In genomic region chr9:134382733-134383132, GRCh38 we compare ENCODE assay signal across 15 cellular contexts. TPM values are rescaled to one million over a fixed set of nuclear protein-coding genes. Genes with fewer than 3 reads are reported as not detected.
DNase-seq lines count a peak whose midpoint lies in the region; ATAC-seq, FAIRE-seq and TF ChIP-seq lines count a peak whose summit lies in the region.
"Had no signal": no experiment of that assay in that cellular context is flagged by ENCODE, and none has a peak within 500 bp of the region (broad histone marks: within the 10 kb centered on the region; RNA-seq: fewer than 3 reads in every experiment).

No MANE protein-coding gene starts in this region.

- H4K8ac ChIP-seq in H1 (ENCODE audit: extremely low read depth, insufficient read depth, low read length) = 0 out of 2 replicates have a peak overlapping the region, but pooled peaks have one; percentile 18

- FAIRE-seq in H1 (lab: Jason Lieb, UNC) = no peak

- H3K27ac Mint-ChIP-seq in activated naive CD8-positive, alpha-beta T cell treated with anti-CD3 and anti-CD28 coated beads, Interleukin-2, amount 10 ng/mL, durations not matched to agents 7 days and 5 days = peak overlapping the region; percentile 74
- H3K27ac Mint-ChIP-seq in activated naive CD8-positive, alpha-beta T cell treated with anti-CD3 and anti-CD28 coated beads for 36 hours = no peak overlapping the region
- H3K27ac Mint-ChIP-seq in natural killer cell treated with Interleukin-12 subunit alpha and Interleukin-12 subunit beta and Interleukin-15 and Interleukin-18, amount 100 ng/mL, for 72 hours = peak overlapping the region; percentile 46 to 71
- H3K27ac Mint-ChIP-seq in progenitor cell of endocrine pancreas = no peak overlapping the region

- no peak overlapping the region for H4K91ac ChIP-seq in H1 (replicated peaks; ENCODE audit: insufficient read length, low read length)

- CTCF ChIA-PET in H1 (lab: Charles Lee; ENCODE audit: partially characterized antibody) = interaction anchor here (0.8 to 3.0 kb wide), 6 partner anchors 15 to 212 kb away, joined by 3 to 9 read pairs (median 4); no protein-coding TSS in a partner anchor

- peaks cover 22% of the 10 kb centered on the region for H3K79me1 ChIP-seq in H1 (ENCODE audit: low read depth, low read length)

- no peak overlapping the region for H2BK120ac ChIP-seq in H1 (replicated peaks; ENCODE audit: low read depth, low read length)

- TF ChIP-seq CTCF in H1 (IDR thresholded peaks at IDR 0.05; ENCODE audit: control extremely low read depth in 1 of 3, insufficient read depth in 1 of 3, low read depth in 1 of 3, low read length in 3 of 3) (no peak), progenitor cell of endocrine pancreas (IDR thresholded peaks at IDR 0.05; ENCODE audit: unreplicated experiment) (no peak)

- no peak overlapping the region for H3K4me2 ChIP-seq in H1 (ENCODE audit: insufficient read depth in 1 of 2, low read depth in 2 of 2, low read length in 2 of 2)

- TF ChIP-seq POLR2A in H1 (IDR thresholded peaks at IDR 0.05; ENCODE audit: control extremely low read depth in 1 of 2, low read depth in 2 of 2, low read length in 2 of 2) = no peak

- WGBS in H1 (ENCODE audit: extremely low coverage in 1 of 2, insufficient coverage in 1 of 2, insufficient read length in 1 of 2, insufficient replicate concordance in 2 of 2, low coverage in 1 of 2, low lambda C conversion rate in 2 of 2, missing lambda C conversion rate in 1 of 2), 2 experiments = 95% methylated on average over 11 of the region's 14 CpGs; no CpG with 5 or more reads in 1 of the 2 experiments
- WGBS in urinary bladder = 82% methylated on average over 14 of the region's 14 CpGs

- no peaks in the 10 kb centered on the region for H3K9me3 Mint-ChIP-seq in activated naive CD8-positive, alpha-beta T cell treated with anti-CD3 and anti-CD28 coated beads, Interleukin-2, amount 10 ng/mL, durations not matched to agents 7 days and 5 days
- no peaks in the 10 kb centered on the region for H3K9me3 Mint-ChIP-seq in activated naive CD8-positive, alpha-beta T cell treated with anti-CD3 and anti-CD28 coated beads for 36 hours
- no peaks in the 10 kb centered on the region for H3K9me3 Mint-ChIP-seq in natural killer cell treated with Interleukin-12 subunit alpha and Interleukin-12 subunit beta and Interleukin-15 and Interleukin-18, amount 100 ng/mL, for 72 hours
- H3K9me3 Mint-ChIP-seq in progenitor cell of endocrine pancreas (ENCODE audit: low read depth) = no peaks in the 10 kb centered on the region
- H3K9me3 Mint-ChIP-seq: H9 had no signal

- H3K36me3 ChIP-seq in H1 (ENCODE audit: control insufficient read depth in 2 of 4, insufficient read depth in 4 of 4, low read length in 3 of 4) (no peaks in the 10 kb centered on the region), urinary bladder (ENCODE audit: insufficient read depth) (no peaks in the 10 kb centered on the region)
- H3K36me3 ChIP-seq: adrenal gland, cardiac muscle cell, thyroid gland had no signal

- peaks cover 20% of the 10 kb centered on the region for H3K4me1 Mint-ChIP-seq in activated naive CD8-positive, alpha-beta T cell treated with anti-CD3 and anti-CD28 coated beads, Interleukin-2, amount 10 ng/mL, durations not matched to agents 7 days and 5 days
- peaks cover 17% of the 10 kb centered on the region for H3K4me1 Mint-ChIP-seq in activated naive CD8-positive, alpha-beta T cell treated with anti-CD3 and anti-CD28 coated beads for 36 hours
- H3K4me1 Mint-ChIP-seq in natural killer cell treated with Interleukin-12 subunit alpha and Interleukin-12 subunit beta and Interleukin-15 and Interleukin-18, amount 100 ng/mL, for 72 hours (ENCODE audit: low read depth in 2 of 2) = peaks cover 22 to 31% of the 10 kb centered on the region in 2 donors
- peaks cover 9% of the 10 kb centered on the region for H3K4me1 Mint-ChIP-seq in progenitor cell of endocrine pancreas (ENCODE audit: low read depth)

- H3K23me2 ChIP-seq in H1 (ENCODE audit: low read depth, low read length) = no peaks in the 10 kb centered on the region; the same call in 1 of the 2 replicates

- H3K9me3 ChIP-seq in H1 (ENCODE audit: insufficient read depth in 2 of 2, low read depth in 1 of 2, low read length in 1 of 2) = no peaks in the 10 kb centered on the region
- H3K9me3 ChIP-seq: adrenal gland, thyroid gland had no signal

- H2BK15ac ChIP-seq in H1 (ENCODE audit: low read length) = no peak overlapping the region

- H2AFZ ChIP-seq in H1 (ENCODE audit: low read length) = no peak overlapping the region
- H2AFZ ChIP-seq: parathyroid adenoma had no signal

- DNase-seq in activated naive CD8-positive, alpha-beta T cell treated with anti-CD3 and anti-CD28 coated beads, Interleukin-2, amount 10 ng/mL, durations not matched to agents 7 days and 5 days = no peak
- no peak for DNase-seq in activated naive CD8-positive, alpha-beta T cell treated with anti-CD3 and anti-CD28 coated beads for 36 hours
- DNase-seq in H1 (ENCODE audit: low read depth in 1 of 2, low spot score in 2 of 2) (no peak), SKM-1 treated with dmso at 0.1 percent for 144 hours (lab: John Stamatoyannopoulos, UW; ENCODE audit: unreplicated experiment) (no peak), progenitor cell of endocrine pancreas (ENCODE audit: low spot score, unreplicated experiment) (no peak)
- no peak for DNase-seq in natural killer cell treated with Interleukin-12 subunit alpha and Interleukin-12 subunit beta and Interleukin-15 and Interleukin-18, amount 100 ng/mL, for 72 hours (ENCODE audit: low spot score)
- DNase-seq: H9, NCI-H2171 treated with DMSO at 0.1 percent for 48 hours, NCI-H774 had no signal

- H3K4me1 ChIP-seq in H1 (replicated peaks in 1 of 4; ENCODE audit: control insufficient read depth in 3 of 4, insufficient read depth in 4 of 4, low read length in 3 of 4) (peaks cover 0 to 10% (median 4%) of the 10 kb centered on the region in 4 experiments; a peak in 5 of 7 replicates), urinary bladder (ENCODE audit: insufficient read depth) (no peaks in the 10 kb centered on the region)

- peak overlapping the region; percentile 61 for H3K4me3 Mint-ChIP-seq in activated naive CD8-positive, alpha-beta T cell treated with anti-CD3 and anti-CD28 coated beads, Interleukin-2, amount 10 ng/mL, durations not matched to agents 7 days and 5 days
- H3K4me3 Mint-ChIP-seq in activated naive CD8-positive, alpha-beta T cell treated with anti-CD3 and anti-CD28 coated beads for 36 hours = no peak overlapping the region
- peak overlapping the region; percentile 80 for H3K4me3 Mint-ChIP-seq in natural killer cell treated with Interleukin-12 subunit alpha and Interleukin-12 subunit beta and Interleukin-15 and Interleukin-18, amount 100 ng/mL, for 72 hours
- no peak overlapping the region for H3K4me3 Mint-ChIP-seq in progenitor cell of endocrine pancreas (ENCODE audit: low read depth)
- H3K4me3 Mint-ChIP-seq: H9 had no signal

- H3K14ac ChIP-seq in H1 (ENCODE audit: insufficient read length) = no peak overlapping the region

- TF ChIP-seq EP300 in H1 (IDR thresholded peaks at IDR 0.05; ENCODE audit: borderline replicate concordance in 1 of 2, low read depth in 2 of 2, low read length in 2 of 2) = no peak

- peaks cover 14 to 26% of the 10 kb centered on the region in 2 experiments for H4K20me1 ChIP-seq in H1 (replicated peaks in 1 of 2; ENCODE audit: control insufficient read depth in 1 of 2, insufficient read depth in 2 of 2, low read length in 2 of 2)

- H3K79me2 ChIP-seq in H1 (ENCODE audit: control insufficient read depth in 1 of 2, insufficient read depth in 2 of 2, low read length in 2 of 2) = peaks cover 0 to 30% of the 10 kb centered on the region in 2 experiments; a peak in 2 of 4 replicates

- peaks cover 4% of the 10 kb centered on the region for H3K27me3 Mint-ChIP-seq in activated naive CD8-positive, alpha-beta T cell treated with anti-CD3 and anti-CD28 coated beads, Interleukin-2, amount 10 ng/mL, durations not matched to agents 7 days and 5 days
- H3K27me3 Mint-ChIP-seq in activated naive CD8-positive, alpha-beta T cell treated with anti-CD3 and anti-CD28 coated beads for 36 hours = peaks cover under 1% of the 10 kb centered on the region
- H3K27me3 Mint-ChIP-seq in natural killer cell treated with Interleukin-12 subunit alpha and Interleukin-12 subunit beta and Interleukin-15 and Interleukin-18, amount 100 ng/mL, for 72 hours = no peaks in the 10 kb centered on the region
- no peaks in the 10 kb centered on the region for H3K27me3 Mint-ChIP-seq in progenitor cell of endocrine pancreas

- H3K4me3 ChIP-seq in H1 (ENCODE audit: extremely low read depth in 1 of 4, insufficient read depth in 2 of 4, low read depth in 3 of 4, low read length in 4 of 4) (no peak overlapping the region), urinary bladder (ENCODE audit: low read depth, low read length) (no peak overlapping the region)
- H3K4me3 ChIP-seq: adrenal gland, cardiac muscle cell, thyroid gland had no signal

- POLR2A ChIA-PET in activated naive CD8-positive, alpha-beta T cell treated with anti-CD3 and anti-CD28 coated beads, Interleukin-2, amount 10 ng/mL, durations not matched to agents 7 days and 5 days (lab: Charles Lee) = interaction anchor here (1.0 to 1.3 kb wide), 2 partner anchors 8 to 22 kb away, joined by 3 to 14 read pairs; no protein-coding TSS in a partner anchor
- POLR2A ChIA-PET in H1 (lab: Charles Lee; ENCODE audit: partially characterized antibody) = no interaction called here

- no peak overlapping the region for H3K56ac ChIP-seq in H1 (replicated peaks; ENCODE audit: insufficient read length, low read depth, low read length)

- H2BK20ac ChIP-seq in H1 (ENCODE audit: low read length) = no peak overlapping the region

- H2BK5ac ChIP-seq in H1 (ENCODE audit: low read depth, low read length) = no peak overlapping the region

- H3K27ac ChIP-seq in H1 (ENCODE audit: low read depth, low read length) (0 out of 2 replicates have a peak overlapping the region, but pooled peaks have one; percentile 25), urinary bladder (ENCODE audit: low read depth) (peak overlapping the region; percentile 55)
- H3K27ac ChIP-seq: cardiac muscle cell, parathyroid adenoma had no signal

- ATAC-seq in activated naive CD8-positive, alpha-beta T cell treated with anti-CD3 and anti-CD28 coated beads, Interleukin-2, amount 10 ng/mL, durations not matched to agents 7 days and 5 days (ENCODE audit: low read depth) = no peak
- no peak for ATAC-seq in natural killer cell treated with Interleukin-12 subunit alpha and Interleukin-12 subunit beta and Interleukin-15 and Interleukin-18, amount 100 ng/mL, for 72 hours
- no peak for ATAC-seq in HG02588 (IDR thresholded peaks at IDR 0.05; ENCODE audit: unreplicated experiment)

- H3K23ac ChIP-seq in H1 (ENCODE audit: insufficient read length) = no peak overlapping the region

- H3K36me3 Mint-ChIP-seq in activated naive CD8-positive, alpha-beta T cell treated with anti-CD3 and anti-CD28 coated beads, Interleukin-2, amount 10 ng/mL, durations not matched to agents 7 days and 5 days = no peaks in the 10 kb centered on the region
- no peaks in the 10 kb centered on the region for H3K36me3 Mint-ChIP-seq in activated naive CD8-positive, alpha-beta T cell treated with anti-CD3 and anti-CD28 coated beads for 36 hours
- H3K36me3 Mint-ChIP-seq in natural killer cell treated with Interleukin-12 subunit alpha and Interleukin-12 subunit beta and Interleukin-15 and Interleukin-18, amount 100 ng/mL, for 72 hours = no peaks in the 10 kb centered on the region
- H3K36me3 Mint-ChIP-seq in progenitor cell of endocrine pancreas (ENCODE audit: insufficient read depth) = no peaks in the 10 kb centered on the region

- H3K27me3 ChIP-seq in H1 (replicated peaks in 1 of 4; ENCODE audit: control insufficient read depth in 3 of 4, extremely low read depth in 1 of 4, insufficient read depth in 3 of 4, low read length in 3 of 4) = no peaks in the 10 kb centered on the region
- H3K27me3 ChIP-seq: adrenal gland, cardiac muscle cell, thyroid gland had no signal

- TF ChIP-seq RAD21 in H1 (IDR thresholded peaks at IDR 0.05 in 1 of 2, conservative IDR thresholded peaks at IDR 0.05 in 1 of 2; ENCODE audit: low read depth in 2 of 2, low read length in 2 of 2) = no peak

- no peak overlapping the region for H3K9ac ChIP-seq in H1 (replicated peaks in 1 of 4; ENCODE audit: extremely low read depth in 1 of 4, low read depth in 3 of 4, low read length in 3 of 4)
- H3K9ac ChIP-seq: parathyroid adenoma had no signal

- no peak overlapping the region for H3K4ac ChIP-seq in H1 (replicated peaks; ENCODE audit: insufficient read length, low read depth, low read length)

- no peak overlapping the region for H3K18ac ChIP-seq in H1 (ENCODE audit: extremely low read depth, low read length)

- H2BK12ac ChIP-seq in H1 (ENCODE audit: low read depth, low read length) = no peak overlapping the region

- H2AK5ac ChIP-seq in H1 (ENCODE audit: low read depth, low read length) = no peak overlapping the region

- H4K5ac ChIP-seq in H1 (ENCODE audit: insufficient read length, low read depth, low read length) = no peak overlapping the region

RNA-seq across cellular contexts. Expression of gene RXRA, which starts 56.5 kb away (rescaled TPM):
- total RNA-seq in activated naive CD8-positive, alpha-beta T cell treated with anti-CD3 and anti-CD28 coated beads, Interleukin-2, amount 10 ng/mL, durations not matched to agents 7 days and 5 days = 1 to 10 TPM; 5.6 to 7.1 TPM
- total RNA-seq in activated naive CD8-positive, alpha-beta T cell treated with anti-CD3 and anti-CD28 coated beads for 36 hours = 10 to 100 TPM; 11.0 to 11.4 TPM
- 28.1 and 29.4 TPM in 2 replicates for total RNA-seq in H1 (2021; fragmentation: NEBNext Ultra II Directional; extraction: Animal tissue kit (Norgen Biotek cat#: 25700))
- polyA plus RNA-seq in H1 (2011; rRNA removed) (9.8 and 21.0 TPM in 2 replicates), urinary bladder (70.6 TPM)
- polyA plus RNA-seq in H1 (2011; cell fraction: cytosol; rRNA removed) = 14.3 TPM
- polyA plus RNA-seq in H1 (2011; cell fraction: nucleus; rRNA removed) = 27.1 TPM
- 14.2 to 23.4 TPM (median 21.5 TPM) in 4 replicates for polyA plus RNA-seq in H1 (2012, experiment 1 of 2)
- 17.1 TPM for polyA plus RNA-seq in H1 (2012, experiment 2 of 2)
- 14.4 TPM for polyA plus RNA-seq in H1 (2013, experiment 1 of 2)
- 14.7 TPM for polyA plus RNA-seq in H1 (2013, experiment 2 of 2)
- 9.7 and 12.2 TPM in 2 replicates for polyA minus RNA-seq in H1 (2011; rRNA and poly(A)+ RNA removed)
- 14.5 TPM for polyA minus RNA-seq in H1 (2011; cell fraction: cytosol; rRNA and poly(A)+ RNA removed)
- polyA minus RNA-seq in H1 (2011; cell fraction: nucleus; rRNA and poly(A)+ RNA removed) = 13.4 TPM
- total RNA-seq in natural killer cell treated with Interleukin-12 subunit alpha and Interleukin-12 subunit beta and Interleukin-15 and Interleukin-18, amount 100 ng/mL, for 72 hours = 1 to 10 TPM; 3.8 to 4.9 TPM
- total RNA-seq in urinary bladder (19.7 TPM), progenitor cell of endocrine pancreas (58.4 and 64.8 TPM in 2 replicates)

Comparison
In these comparisons a context has a peak if more than half of its experiments do, and no peak if none do; other contexts are left out.
1. H3K27ac Mint-ChIP-seq: peak in activated naive CD8-positive, alpha-beta T cell treated with anti-CD3 and anti-CD28 coated beads, Interleukin-2, amount 10 ng/mL, durations not matched to agents 7 days and 5 days (single experiment) and natural killer cell treated with Interleukin-12 subunit alpha and Interleukin-12 subunit beta and Interleukin-15 and Interleukin-18, amount 100 ng/mL, for 72 hours (2 of 2); none in activated naive CD8-positive, alpha-beta T cell treated with anti-CD3 and anti-CD28 coated beads for 36 hours (single experiment) and progenitor cell of endocrine pancreas (single experiment).
2. H3K4me3 Mint-ChIP-seq: peak in activated naive CD8-positive, alpha-beta T cell treated with anti-CD3 and anti-CD28 coated beads, Interleukin-2, amount 10 ng/mL, durations not matched to agents 7 days and 5 days (single experiment) and natural killer cell treated with Interleukin-12 subunit alpha and Interleukin-12 subunit beta and Interleukin-15 and Interleukin-18, amount 100 ng/mL, for 72 hours (single experiment); none in activated naive CD8-positive, alpha-beta T cell treated with anti-CD3 and anti-CD28 coated beads for 36 hours (single experiment) and progenitor cell of endocrine pancreas (single experiment).